ENCODE assay signal across 22 cellular contexts in the genomic region with DNA sequence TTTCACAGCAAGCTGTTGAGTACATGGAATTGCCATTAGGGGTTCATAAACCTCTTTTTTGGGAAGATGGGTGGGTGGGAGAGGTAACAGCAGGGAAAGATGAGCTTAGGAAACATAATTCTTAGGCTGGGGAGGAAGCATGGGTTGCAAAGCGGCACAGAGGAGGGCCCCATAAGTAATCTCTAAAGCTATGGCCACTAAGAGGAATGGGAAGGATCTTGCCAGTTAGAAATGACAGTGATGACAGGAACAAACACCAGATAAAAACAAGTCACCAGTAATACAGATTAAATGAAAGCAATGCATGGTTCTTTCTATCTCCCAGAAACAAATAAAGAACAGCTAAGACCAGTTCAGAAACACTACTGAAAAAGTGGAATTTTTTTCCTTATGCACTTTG. TPM values are rescaled to one million over a fixed set of nuclear protein-coding genes. Genes with fewer than 3 reads are reported as not detected.
A peak's percentile ranks its signal among the peaks of the same experiment; 100 is the strongest.
DNase-seq lines count a peak whose midpoint lies in the region; ATAC-seq, FAIRE-seq and TF ChIP-seq lines count a peak whose summit lies in the region.
"Had no signal": no experiment of that assay in that cellular context is flagged by ENCODE, and none has a peak within 500 bp of the region (broad histone marks: within the 10 kb centered on the region; RNA-seq: fewer than 3 reads in every experiment).

No MANE protein-coding gene starts in this region.

- WGBS in A549 (ENCODE audit: missing lambda C conversion rate), result 88% methylated on average over 1 of the region's 1 CpG

- CTCF ChIA-PET in A549 (lab: Yijun Ruan, JAX), result interaction anchor here (0.7 to 1.1 kb wide), 4 partner anchors 15 to 382 kb away, joined by 3 to 4 read pairs (median 3); no protein-coding TSS in a partner anchor

- H3K9me3 ChIP-seq in right atrium auricular region (no peaks in the 10 kb centered on the region), A549 (no peaks in the 10 kb centered on the region), osteoblast (ENCODE audit: low read depth, low read length) (no peaks in the 10 kb centered on the region)
- H3K9me3 ChIP-seq: Caco-2 had no signal

- no peak for TF ChIP-seq POLR2A in A549 (IDR thresholded peaks at IDR 0.05; ENCODE audit: low read length)
- TF ChIP-seq POLR2A in erythroblast (IDR thresholded peaks at IDR 0.05; ENCODE audit: low read length), result no peak

- TF ChIP-seq EP300 in A549 (IDR thresholded peaks at IDR 0.05), result no peak

- TF ChIP-seq RAD21 in A549 (conservative IDR thresholded peaks at IDR 0.05 in 1 of 2, IDR thresholded peaks at IDR 0.05 in 1 of 2), result no peak

- no peak overlapping the region for H2AFZ ChIP-seq in osteoblast (ENCODE audit: low read length)
- H2AFZ ChIP-seq: GM23248 had no signal

- H3K27ac ChIP-seq in right atrium auricular region, result no peak overlapping the region
- H3K27ac ChIP-seq in A549, result no peak overlapping the region
- H3K27ac ChIP-seq in osteoblast (ENCODE audit: low read depth, low read length), result no peak overlapping the region
- H3K27ac ChIP-seq: C4-2B, GM23248 had no signal

- no peaks in the 10 kb centered on the region for H4K20me1 ChIP-seq in osteoblast (ENCODE audit: insufficient read depth, low read length)

- ATAC-seq in Right ventricle myocardium superior (ENCODE audit: poor library complexity), result peak; percentile 53
- ATAC-seq in A549, result no peak
- ATAC-seq: CD8-positive, alpha-beta T cell had no signal

- no peak for TF ChIP-seq CTCF in right atrium auricular region (IDR thresholded peaks at IDR 0.05)
- no peak for TF ChIP-seq CTCF in A549 (IDR thresholded peaks at IDR 0.05)
- TF ChIP-seq CTCF in osteoblast (IDR thresholded peaks at IDR 0.05; ENCODE audit: extremely low read depth, low read depth, low read length), result no peak

- intact Hi-C loops in Right ventricle myocardium superior (cut with DNase I), result no loop called here

- H3K4me1 ChIP-seq in right atrium auricular region (peaks cover 0 to 7% of the 10 kb centered on the region in 2 donors), A549 (peaks cover 6% of the 10 kb centered on the region; the same call in 1 of the 3 replicates), osteoblast (ENCODE audit: insufficient read depth, low read length) (no peaks in the 10 kb centered on the region)
- H3K4me1 ChIP-seq: Caco-2 had no signal

- FAIRE-seq in A549 (lab: Jason Lieb, UNC) (peak; percentile 13), TTC549 (lab: Jason Lieb, UNC) (peak; percentile 98)
- FAIRE-seq: G401.6, GM12892, GM19239, H1 had no signal

- no peaks in the 10 kb centered on the region for H3K79me2 ChIP-seq in osteoblast (ENCODE audit: insufficient read depth, low read length)

- POLR2A ChIA-PET in A549 (lab: Yijun Ruan, JAX), result no interaction called here

- no peak overlapping the region for H3K4me3 ChIP-seq in right atrium auricular region
- H3K4me3 ChIP-seq in A549, result no peak overlapping the region
- no peak overlapping the region for H3K4me3 ChIP-seq in osteoblast (ENCODE audit: insufficient read depth, low read length)
- H3K4me3 ChIP-seq: GM23248 had no signal

- H3K36me3 ChIP-seq in right atrium auricular region (no peaks in the 10 kb centered on the region), osteoblast (ENCODE audit: insufficient read depth, low read length) (no peaks in the 10 kb centered on the region)

- H3K4me2 ChIP-seq in A549 (no peak overlapping the region), osteoblast (ENCODE audit: insufficient read depth, low read length) (no peak overlapping the region)

- DNase-seq in Right ventricle myocardium superior (no peak), right atrium auricular region (ENCODE audit: low spot score) (no peak), A549 (ENCODE audit: low read depth in 1 of 2, low spot score in 1 of 2) (no peak), osteoblast (ENCODE audit: insufficient read length, low spot score, missing footprints) (peak; percentile 35), NCI-H82 (lab: John Stamatoyannopoulos, UW) (no peak), erythroblast (lab: John Stamatoyannopoulos, UW) (no peak)
- DNase-seq: 8988T; Caco-2; CD4-positive, CD25-positive, alpha-beta regulatory T cell; CD8-positive, alpha-beta T cell; DMS153; DND-41; GM23248; H7; HCEC 1CT had no signal

- H3K27me3 ChIP-seq in right atrium auricular region (no peaks in the 10 kb centered on the region), osteoblast (ENCODE audit: insufficient read depth, low read length) (peaks cover 27% of the 10 kb centered on the region)

TF ChIP-seq in A549, 52 proteins besides CTCF, POLR2A, EP300 and RAD21:
- no peak for TF ChIP-seq RARB (CRISPR knock-in tag; IDR thresholded peaks at IDR 0.05)
- no peak for TF ChIP-seq RCOR1 (IDR thresholded peaks at IDR 0.05; ENCODE audit: low read depth, low read length)
- no peak for TF ChIP-seq EHMT2 (IDR thresholded peaks at IDR 0.05; ENCODE audit: low read depth)
- no peak for TF ChIP-seq KDM1A (IDR thresholded peaks at IDR 0.05; ENCODE audit: low read depth)
- TF ChIP-seq, protein P1, sequence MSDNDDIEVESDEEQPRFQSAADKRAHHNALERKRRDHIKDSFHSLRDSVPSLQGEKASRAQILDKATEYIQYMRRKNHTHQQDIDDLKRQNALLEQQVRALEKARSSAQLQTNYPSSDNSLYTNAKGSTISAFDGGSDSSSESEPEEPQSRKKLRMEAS (IDR thresholded peaks at IDR 0.05), result no peak
- no peak for TF ChIP-seq CEBPB (IDR thresholded peaks at IDR 0.05)
- TF ChIP-seq EHF (CRISPR knock-in tag; IDR thresholded peaks at IDR 0.05), result no peak
- TF ChIP-seq, protein P2, sequence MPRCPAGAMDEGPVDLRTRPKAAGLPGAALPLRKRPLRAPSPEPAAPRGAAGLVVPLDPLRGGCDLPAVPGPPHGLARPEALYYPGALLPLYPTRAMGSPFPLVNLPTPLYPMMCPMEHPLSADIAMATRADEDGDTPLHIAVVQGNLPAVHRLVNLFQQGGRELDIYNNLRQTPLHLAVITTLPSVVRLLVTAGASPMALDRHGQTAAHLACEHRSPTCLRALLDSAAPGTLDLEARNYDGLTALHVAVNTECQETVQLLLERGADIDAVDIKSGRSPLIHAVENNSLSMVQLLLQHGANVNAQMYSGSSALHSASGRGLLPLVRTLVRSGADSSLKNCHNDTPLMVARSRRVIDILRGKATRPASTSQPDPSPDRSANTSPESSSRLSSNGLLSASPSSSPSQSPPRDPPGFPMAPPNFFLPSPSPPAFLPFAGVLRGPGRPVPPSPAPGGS (IDR thresholded peaks at IDR 0.05), result no peak
- no peak for TF ChIP-seq PHF8 (IDR thresholded peaks at IDR 0.05; ENCODE audit: borderline replicate concordance, low read depth)
- TF ChIP-seq JUN (IDR thresholded peaks at IDR 0.05), result no peak
- no peak for TF ChIP-seq FOSB (CRISPR knock-in tag; IDR thresholded peaks at IDR 0.05)

RNA-seq across cellular contexts. Expression of a gene that starts 31.0 kb away (rescaled TPM):
- total RNA-seq in Right ventricle myocardium superior, result 37.6 TPM
- 10 to 100 TPM; 34.6 to 35.2 TPM for total RNA-seq in right atrium auricular region
- 119 and 143 TPM in 2 replicates for polyA plus RNA-seq in A549 (2011; rRNA removed)
- polyA plus RNA-seq in A549 (2012; cell fraction: cytosol; rRNA removed), result 33.5 and 34.3 TPM in 2 replicates
- 7.6 and 11.3 TPM in 2 replicates for polyA plus RNA-seq in A549 (2012; cell fraction: nucleus; rRNA removed)
- polyA plus RNA-seq in A549 (2017; fragmentation: RNase III; extraction: RNeasy Plus Mini Kit Qiagen cat#74134 plus additional on column Dnase treatment), result 84.1 to 88.8 TPM (median 85.6 TPM) in 3 replicates
- polyA minus RNA-seq in A549 (2011; rRNA and poly(A)+ RNA removed), result 80.2 and 123 TPM in 2 replicates
- 68.4 and 72.2 TPM in 2 replicates for total RNA-seq in osteoblast

RNA-seq across cellular contexts. Expression of a gene that starts 41.4 kb away (rescaled TPM):
- total RNA-seq in Right ventricle myocardium superior (143 TPM), right atrium auricular region (10 to 100 TPM; 41.3 to 42.0 TPM), osteoblast (19.5 and 23.0 TPM in 2 replicates)
- polyA plus RNA-seq in A549 (2011; rRNA removed) (69.1 and 84.9 TPM in 2 replicates), A549 (2017; fragmentation: RNase III; extraction: RNeasy Plus Mini Kit Qiagen cat#74134 plus additional on column Dnase treatment) (100 to 127 TPM (median 108 TPM) in 3 replicates)
- 33.7 and 55.3 TPM in 2 replicates for polyA plus RNA-seq in A549 (2012; cell fraction: cytosol; rRNA removed)
- 9.3 and 14.0 TPM in 2 replicates for polyA plus RNA-seq in A549 (2012; cell fraction: nucleus; rRNA removed)
- polyA minus RNA-seq in A549 (2011; rRNA and poly(A)+ RNA removed), result 8.7 and 10.6 TPM in 2 replicates

RNA-seq across cellular contexts. Expression of a gene that starts 54.4 kb away (rescaled TPM):
- total RNA-seq in Right ventricle myocardium superior (0.22 TPM), right atrium auricular region (under 1 TPM; 0.19 to 0.35 TPM), osteoblast (not detected in 2 replicates)
- polyA plus RNA-seq in A549 (2011; rRNA removed) (0.03 TPM in 1 of 2 replicates, not detected in the other), A549 (2017; fragmentation: RNase III; extraction: RNeasy Plus Mini Kit Qiagen cat#74134 plus additional on column Dnase treatment) (0.03 TPM in 1 of 3 replicates, not detected in the others)
- 0.01 TPM in 1 of 2 replicates, not detected in the other for polyA plus RNA-seq in A549 (2012; cell fraction: cytosol; rRNA removed)
- 0.01 and 0.10 TPM in 2 replicates for polyA plus RNA-seq in A549 (2012; cell fraction: nucleus; rRNA removed)
- not detected in 2 replicates for polyA minus RNA-seq in A549 (2011; rRNA and poly(A)+ RNA removed)
- total RNA-seq: A673; CD8-positive, alpha-beta T cell; GM23248; H1; H7 had no signal
- polyA plus RNA-seq: H1 had no signal
